In genomic region chr2:68775272-68775847, GRCh38 we compare ENCODE assay signal across 9 cellular contexts. TPM values are rescaled to one million over a fixed set of nuclear protein-coding genes. Genes with fewer than 3 reads are reported as not detected.
DNase-seq lines count a peak whose midpoint lies in the region; ATAC-seq lines count a peak whose summit lies in the region.
"Had no signal": no experiment of that assay in that cellular context is flagged by ENCODE, and none has a peak within 500 bp of the region (broad histone marks: within the 10 kb centered on the region; RNA-seq: fewer than 3 reads in every experiment).

No MANE protein-coding gene starts in this region.

- H3K36me3 Mint-ChIP-seq in activated CD4-positive, alpha-beta memory T cell treated with anti-CD3 and anti-CD28 coated beads for 36 hours: peaks cover 39% of the 10 kb centered on the region
- peaks cover 74% of the 10 kb centered on the region for H3K36me3 Mint-ChIP-seq in stimulated activated memory B cell treated with anti-CD40 and anti-IgM and Interleukin-4, amounts not matched to agents 10 μg/mL and 1 μg/mL and 100 μg/mL, for 72 hours

- POLR2A ChIA-PET in activated CD4-positive, alpha-beta memory T cell treated with anti-CD3 and anti-CD28 coated beads for 36 hours (lab: Charles Lee): interaction anchor here (1.8 kb wide), 1 partner anchor 11 kb away, joined by 5 read pairs; no protein-coding TSS in a partner anchor

- no peaks in the 10 kb centered on the region for H3K27me3 Mint-ChIP-seq in activated CD4-positive, alpha-beta memory T cell treated with anti-CD3 and anti-CD28 coated beads for 36 hours
- no peaks in the 10 kb centered on the region for H3K27me3 Mint-ChIP-seq in stimulated activated memory B cell treated with anti-CD40 and anti-IgM and Interleukin-4, amounts not matched to agents 10 μg/mL and 1 μg/mL and 100 μg/mL, for 72 hours

- DNase-seq in activated CD4-positive, alpha-beta memory T cell treated with anti-CD3 and anti-CD28 coated beads for 36 hours: no peak
- DNase-seq in Right ventricle myocardium superior (no peak), CD1c-positive myeloid dendritic cell (ENCODE audit: extremely low spot score) (no peak)
- no peak for DNase-seq in stimulated activated CD4-positive, alpha-beta T cell treated with anti-CD3 and anti-CD28 coated beads, Interleukin-4, amount 100 ng/mL, for 1 hour
- DNase-seq: NCI-H1417 had no signal

- peaks cover 84% of the 10 kb centered on the region for H3K4me1 Mint-ChIP-seq in activated CD4-positive, alpha-beta memory T cell treated with anti-CD3 and anti-CD28 coated beads for 36 hours (ENCODE audit: low read depth)
- H3K4me1 Mint-ChIP-seq in stimulated activated memory B cell treated with anti-CD40 and anti-IgM and Interleukin-4, amounts not matched to agents 10 μg/mL and 1 μg/mL and 100 μg/mL, for 72 hours: peaks cover 78% of the 10 kb centered on the region

- peak overlapping the region; percentile 65 for H3K4me3 Mint-ChIP-seq in activated CD4-positive, alpha-beta memory T cell treated with anti-CD3 and anti-CD28 coated beads for 36 hours
- peak overlapping the region; percentile 93 for H3K4me3 Mint-ChIP-seq in stimulated activated memory B cell treated with anti-CD40 and anti-IgM and Interleukin-4, amounts not matched to agents 10 μg/mL and 1 μg/mL and 100 μg/mL, for 72 hours

- ATAC-seq in GM18511 (IDR thresholded peaks at IDR 0.05; ENCODE audit: unreplicated experiment): peak; percentile 15
- peak; percentile 17 for ATAC-seq in Right ventricle myocardium superior (ENCODE audit: poor library complexity)
- peak; percentile 17 for ATAC-seq in stimulated activated memory B cell treated with anti-CD40 and anti-IgM and Interleukin-4, amounts not matched to agents 10 μg/mL and 1 μg/mL and 100 μg/mL, for 72 hours
- ATAC-seq in HG03175 (IDR thresholded peaks at IDR 0.05; ENCODE audit: unreplicated experiment): no peak
- ATAC-seq in HG02884 (IDR thresholded peaks at IDR 0.05; ENCODE audit: unreplicated experiment): no peak

- peak overlapping the region; percentile 85 for H3K27ac Mint-ChIP-seq in activated CD4-positive, alpha-beta memory T cell treated with anti-CD3 and anti-CD28 coated beads for 36 hours
- H3K27ac Mint-ChIP-seq in stimulated activated memory B cell treated with anti-CD40 and anti-IgM and Interleukin-4, amounts not matched to agents 10 μg/mL and 1 μg/mL and 100 μg/mL, for 72 hours: peak overlapping the region; percentile 95

- no peaks in the 10 kb centered on the region for H3K9me3 Mint-ChIP-seq in activated CD4-positive, alpha-beta memory T cell treated with anti-CD3 and anti-CD28 coated beads for 36 hours
- H3K9me3 Mint-ChIP-seq in stimulated activated memory B cell treated with anti-CD40 and anti-IgM and Interleukin-4, amounts not matched to agents 10 μg/mL and 1 μg/mL and 100 μg/mL, for 72 hours: no peaks in the 10 kb centered on the region

- intact Hi-C loops in activated CD4-positive, alpha-beta memory T cell treated with anti-CD3 and anti-CD28 coated beads for 36 hours (cut with micrococcal nuclease): loop anchor here (1.0 to 10.0 kb wide), 3 partner anchors 13 to 521 kb away; partner anchors contain the start of gene PPP3R1
- intact Hi-C loops in Right ventricle myocardium superior (cut with DNase I): no loop called here

- CTCF ChIA-PET in activated CD4-positive, alpha-beta memory T cell treated with anti-CD3 and anti-CD28 coated beads for 36 hours (lab: Charles Lee): interaction anchor here (0.7 to 8.0 kb wide), 11 partner anchors 8 to 149 kb away, joined by 3 to 65 read pairs (median 5); no protein-coding TSS in a partner anchor

RNA-seq across cellular contexts. Expression of gene ARHGAP25, which starts 40.7 kb away (rescaled TPM):
- total RNA-seq in activated CD4-positive, alpha-beta memory T cell treated with anti-CD3 and anti-CD28 coated beads for 36 hours: 10 to 100 TPM; 79.8 to 87.7 TPM
- 7.3 TPM for total RNA-seq in Right ventricle myocardium superior

Comparison
In these comparisons a context has a peak if more than half of its experiments do, and no peak if none do; other contexts are left out.
1. ATAC-seq: peak in GM18511 (single experiment), Right ventricle myocardium superior (single experiment) and stimulated activated memory B cell treated with anti-CD40 and anti-IgM and Interleukin-4, amounts not matched to agents 10 μg/mL and 1 μg/mL and 100 μg/mL, for 72 hours (single experiment); none in HG03175 (single experiment) and HG02884 (single experiment).